ENCODE assay signal across 9 cellular contexts in genomic region chr11:65555693-65556231, GRCh38. TPM values are rescaled to one million over a fixed set of nuclear protein-coding genes. Genes with fewer than 3 reads are reported as not detected.
A peak's percentile ranks its signal among the peaks of the same experiment; 100 is the strongest.
DNase-seq lines count a peak whose midpoint lies in the region; ATAC-seq, FAIRE-seq and TF ChIP-seq lines count a peak whose summit lies in the region.
"Had no signal": no experiment of that assay in that cellular context is flagged by ENCODE, and none has a peak within 500 bp of the region (broad histone marks: within the 10 kb centered on the region; RNA-seq: fewer than 3 reads in every experiment).

No MANE protein-coding gene starts in this region.

- H3K36me3 ChIP-seq in BE2C: no peaks in the 10 kb centered on the region; the same call in 1 of the 2 replicates

- FAIRE-seq in A549 (lab: Jason Lieb, UNC): no peak
- FAIRE-seq: GM12878 had no signal

- peak overlapping the region; percentile 62; the same call in 1 of the 3 replicates for H3K4me3 ChIP-seq in A549
- H3K4me3 ChIP-seq in BE2C (ENCODE audit: low read depth, low read length): no peak overlapping the region
- H3K4me3 ChIP-seq: GM12878 had no signal

- peak; percentile 7 to 42; a peak in 5 of 6 replicates for ATAC-seq in A549
- ATAC-seq: GM12878 had no signal

- TF ChIP-seq POLR2A in A549 (IDR thresholded peaks at IDR 0.05; ENCODE audit: low read length): 0 out of 2 replicates have a peak, but pooled peaks have one; percentile 11

- no peak for TF ChIP-seq RAD21 in A549 (conservative IDR thresholded peaks at IDR 0.05 in 1 of 2, IDR thresholded peaks at IDR 0.05 in 1 of 2)

- H3K27me3 ChIP-seq in BE2C: no peaks in the 10 kb centered on the region

- TF ChIP-seq EP300 in A549 (IDR thresholded peaks at IDR 0.05): no peak

- peaks cover 76% of the 10 kb centered on the region for H3K4me1 ChIP-seq in A549
- H3K4me1 ChIP-seq in BE2C: peaks cover 16% of the 10 kb centered on the region

- DNase-seq in A549 (ENCODE audit: low read depth in 1 of 2, low spot score in 1 of 2) (peak; percentile 67 to 84), HT-29 (ENCODE audit: low spot score) (peak; percentile 79), amniotic epithelial cell (ENCODE audit: low read depth) (peak; percentile 79), kidney tubule cell (ENCODE audit: low spot score) (peak; percentile 94), NCI-H526 treated with DMSO at 0.1 percent for 48 hours (lab: John Stamatoyannopoulos, UW) (no peak), putamen (ENCODE audit: low spot score) (no peak), cerebellum (ENCODE audit: low spot score) (no peak), BE2C (no peak)

- WGBS in A549 (ENCODE audit: missing lambda C conversion rate): 0% methylated on average over 4 of the region's 6 CpGs

- no peak for TF ChIP-seq CTCF in A549 (IDR thresholded peaks at IDR 0.05)
- TF ChIP-seq CTCF in BE2C (IDR thresholded peaks at IDR 0.05; ENCODE audit: low read depth, low read length): no peak

- CTCF ChIA-PET in A549 (lab: Yijun Ruan, JAX): interaction anchor here (0.9 to 8.0 kb wide), 9 partner anchors 11 to 45 kb away, joined by 3 to 148 read pairs (median 7); partner anchors contain the start of genes FAM89B, SCYL1 and ZNRD2

- peak overlapping the region; percentile 98 for H3K4me2 ChIP-seq in A549

- peak overlapping the region; percentile 94 to 99 for H3K27ac ChIP-seq in A549

- POLR2A ChIA-PET in A549 (lab: Yijun Ruan, JAX): interaction anchor here (1.0 kb wide), 1 partner anchor 15 kb away, joined by 3 read pairs; the partner anchor contains the start of gene ZNRD2

- H3K9me3 ChIP-seq in A549: no peaks in the 10 kb centered on the region
- no peaks in the 10 kb centered on the region for H3K9me3 ChIP-seq in BE2C

TF ChIP-seq in A549, 52 proteins besides CTCF, POLR2A, EP300 and RAD21:
- TF ChIP-seq PBX3 (IDR thresholded peaks at IDR 0.05): peak; percentile 44; the same call in 1 of the 2 replicates
- TF ChIP-seq FOSL2 (IDR thresholded peaks at IDR 0.05): peak; percentile 42; the same call in 1 of the 2 replicates
- peak; percentile 63 for TF ChIP-seq FOSL2 (CRISPR knock-in tag; IDR thresholded peaks at IDR 0.05)
- no peak for TF ChIP-seq RNF2 (IDR thresholded peaks at IDR 0.05; ENCODE audit: borderline replicate concordance, low read depth)
- TF ChIP-seq, protein P1, sequence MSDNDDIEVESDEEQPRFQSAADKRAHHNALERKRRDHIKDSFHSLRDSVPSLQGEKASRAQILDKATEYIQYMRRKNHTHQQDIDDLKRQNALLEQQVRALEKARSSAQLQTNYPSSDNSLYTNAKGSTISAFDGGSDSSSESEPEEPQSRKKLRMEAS (IDR thresholded peaks at IDR 0.05): peak; percentile 64
- no peak for TF ChIP-seq ZC3H11A (IDR thresholded peaks at IDR 0.05)
- TF ChIP-seq JUN (IDR thresholded peaks at IDR 0.05): peak in 1 of 2 experiments; percentile 49; a peak in 2 of 5 replicates
- peak; percentile 47; the same call in 1 of the 2 replicates for TF ChIP-seq JUNB (IDR thresholded peaks at IDR 0.05)
- TF ChIP-seq CBX8 (IDR thresholded peaks at IDR 0.05): no peak
- no peak for TF ChIP-seq ESRRA (IDR thresholded peaks at IDR 0.05; ENCODE audit: borderline replicate concordance, low read length)
- peak; percentile 41; the same call in 1 of the 2 replicates for TF ChIP-seq GATA3 (IDR thresholded peaks at IDR 0.05; ENCODE audit: borderline replicate concordance)

RNA-seq across cellular contexts. Expression of gene LTBP3, which starts 2.4 kb away (rescaled TPM):
- polyA plus RNA-seq in A549 (2011; rRNA removed): 28.6 and 39.9 TPM in 2 replicates
- polyA plus RNA-seq in A549 (2012; cell fraction: cytosol; rRNA removed): 130 and 136 TPM in 2 replicates
- polyA plus RNA-seq in A549 (2012; cell fraction: nucleus; rRNA removed): 715 and 951 TPM in 2 replicates
- 107 to 134 TPM (median 123 TPM) in 3 replicates for polyA plus RNA-seq in A549 (2017; fragmentation: RNase III; extraction: RNeasy Plus Mini Kit Qiagen cat#74134 plus additional on column Dnase treatment)
- polyA minus RNA-seq in A549 (2011; rRNA and poly(A)+ RNA removed): 25.4 and 44.5 TPM in 2 replicates
- 146 and 164 TPM in 2 replicates for total RNA-seq in HT-29 (2014; rRNA removed; shearing (Covaris generic))
- 27.9 TPM for total RNA-seq in cerebellum
- 99.8 TPM for polyA plus RNA-seq in BE2C (2012; ENCODE audit: insufficient read depth, insufficient read length, low read depth)

RNA-seq across cellular contexts. Expression of gene ZNRD2, which starts 14.5 kb away (rescaled TPM):
- polyA plus RNA-seq in A549 (2011; rRNA removed) (28.2 and 32.3 TPM in 2 replicates), A549 (2017; fragmentation: RNase III; extraction: RNeasy Plus Mini Kit Qiagen cat#74134 plus additional on column Dnase treatment) (66.1 to 68.2 TPM (median 68.1 TPM) in 3 replicates)
- 114 and 117 TPM in 2 replicates for polyA plus RNA-seq in A549 (2012; cell fraction: cytosol; rRNA removed)
- polyA plus RNA-seq in A549 (2012; cell fraction: nucleus; rRNA removed): 107 and 125 TPM in 2 replicates
- 8.1 and 14.2 TPM in 2 replicates for polyA minus RNA-seq in A549 (2011; rRNA and poly(A)+ RNA removed)
- total RNA-seq in HT-29 (2014; rRNA removed; shearing (Covaris generic)): 137 and 158 TPM in 2 replicates
- total RNA-seq in cerebellum: 14.3 TPM
- polyA plus RNA-seq in BE2C (2012; ENCODE audit: insufficient read depth, insufficient read length, low read depth): 321 TPM

RNA-seq across cellular contexts. Expression of gene FAM89B, which starts 16.6 kb away (rescaled TPM):
- polyA plus RNA-seq in A549 (2011; rRNA removed) (13.5 and 16.9 TPM in 2 replicates), A549 (2017; fragmentation: RNase III; extraction: RNeasy Plus Mini Kit Qiagen cat#74134 plus additional on column Dnase treatment) (18.6 to 23.9 TPM (median 23.1 TPM) in 3 replicates)
- 35.2 and 57.6 TPM in 2 replicates for polyA plus RNA-seq in A549 (2012; cell fraction: cytosol; rRNA removed)
- polyA plus RNA-seq in A549 (2012; cell fraction: nucleus; rRNA removed): 51.4 and 59.1 TPM in 2 replicates
- 8.3 and 16.3 TPM in 2 replicates for polyA minus RNA-seq in A549 (2011; rRNA and poly(A)+ RNA removed)
- 122 and 127 TPM in 2 replicates for total RNA-seq in HT-29 (2014; rRNA removed; shearing (Covaris generic))
- total RNA-seq in cerebellum: 24.7 TPM
- 68.0 TPM for polyA plus RNA-seq in BE2C (2012; ENCODE audit: insufficient read depth, insufficient read length, low read depth)

RNA-seq across cellular contexts. Expression of gene EHBP1L1, which starts 20.1 kb away (rescaled TPM):
- polyA plus RNA-seq in A549 (2011; rRNA removed) (11.6 and 13.8 TPM in 2 replicates), A549 (2017; fragmentation: RNase III; extraction: RNeasy Plus Mini Kit Qiagen cat#74134 plus additional on column Dnase treatment) (39.8 to 46.0 TPM (median 43.8 TPM) in 3 replicates)
- 44.5 and 66.2 TPM in 2 replicates for polyA plus RNA-seq in A549 (2012; cell fraction: cytosol; rRNA removed)
- polyA plus RNA-seq in A549 (2012; cell fraction: nucleus; rRNA removed): 112 and 167 TPM in 2 replicates
- polyA minus RNA-seq in A549 (2011; rRNA and poly(A)+ RNA removed): 12.3 and 18.7 TPM in 2 replicates
- total RNA-seq in HT-29 (2014; rRNA removed; shearing (Covaris generic)): 125 and 149 TPM in 2 replicates
- 11.4 TPM for total RNA-seq in cerebellum
- 3.9 TPM for polyA plus RNA-seq in BE2C (2012; ENCODE audit: insufficient read depth, insufficient read length, low read depth)

RNA-seq across cellular contexts. Expression of gene SCYL1, which starts 30.9 kb away (rescaled TPM):
- polyA plus RNA-seq in A549 (2011; rRNA removed): 30.8 and 33.6 TPM in 2 replicates
- polyA plus RNA-seq in A549 (2012; cell fraction: cytosol; rRNA removed): 88.0 and 105 TPM in 2 replicates
- polyA plus RNA-seq in A549 (2012; cell fraction: nucleus; rRNA removed): 125 and 152 TPM in 2 replicates
- polyA plus RNA-seq in A549 (2017; fragmentation: RNase III; extraction: RNeasy Plus Mini Kit Qiagen cat#74134 plus additional on column Dnase treatment): 41.8 to 46.8 TPM (median 45.9 TPM) in 3 replicates
- 39.1 and 43.6 TPM in 2 replicates for polyA minus RNA-seq in A549 (2011; rRNA and poly(A)+ RNA removed)
- total RNA-seq in HT-29 (2014; rRNA removed; shearing (Covaris generic)): 177 and 182 TPM in 2 replicates
- 30.7 TPM for total RNA-seq in cerebellum
- 66.9 TPM for polyA plus RNA-seq in BE2C (2012; ENCODE audit: insufficient read depth, insufficient read length, low read depth)

Comparison
In these comparisons a context has a peak if more than half of its experiments do, and no peak if none do; other contexts are left out.
1. DNase-seq: peak in A549 (2 of 2), HT-29 (single experiment), amniotic epithelial cell (single experiment) and kidney tubule cell (single experiment); none in NCI-H526 treated with DMSO at 0.1 percent for 48 hours (single experiment), putamen (single experiment), cerebellum (single experiment) and BE2C (single experiment).